In the genomic region with DNA sequence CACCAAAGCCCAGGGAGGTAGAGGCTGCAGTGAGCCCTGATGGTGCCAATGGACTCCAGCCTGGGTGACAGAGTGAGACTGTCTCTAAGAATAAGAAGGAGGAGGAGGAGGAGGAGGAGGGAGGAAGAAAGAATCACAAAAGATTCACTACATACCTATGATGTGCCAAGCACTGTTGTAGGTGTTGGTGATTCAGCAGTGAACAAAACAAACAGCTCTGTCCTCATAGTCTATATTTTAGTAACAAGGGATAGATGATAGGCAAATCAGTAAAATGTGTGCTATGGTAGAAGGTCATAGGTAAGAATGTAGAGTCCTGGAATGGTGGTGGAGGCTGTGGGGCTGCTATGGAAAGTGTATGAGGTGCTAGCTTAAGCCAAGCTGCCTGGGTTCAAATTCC, we compare ENCODE assay signal across 33 cellular contexts. TPM values are rescaled to one million over a fixed set of nuclear protein-coding genes. Genes with fewer than 3 reads are reported as not detected.
"Had no signal": no experiment of that assay in that cellular context is flagged by ENCODE, and none has a peak within 500 bp of the region (broad histone marks: within the 10 kb centered on the region; RNA-seq: fewer than 3 reads in every experiment).

No MANE protein-coding gene starts in this region.

- H3K27ac Mint-ChIP-seq: activated B cell treated with CpG ODN at 0.5 μM for 24 hours; activated CD4-positive, alpha-beta memory T cell treated with anti-CD3 and anti-CD28 coated beads for 36 hours; activated T-helper 1 cell treated with anti-CD3 and anti-CD28 coated beads, Interleukin-12 subunit alpha, Interleukin-12 subunit beta, Interleukin-2, Interleukin-4 antibody, amounts not matched to agents 30 ng/mL and 10 ng/mL and 1 ng/mL, durations not matched to agents 14 hours and 24 hours and 36 hours; IgD-negative memory B cell had no signal

- H3K27me3 ChIP-seq: MG63 had no signal

- H3K27me3 Mint-ChIP-seq: activated B cell treated with CpG ODN at 0.5 μM for 24 hours; activated CD4-positive, alpha-beta memory T cell treated with anti-CD3 and anti-CD28 coated beads for 36 hours; IgD-negative memory B cell had no signal

- H3K4me3 ChIP-seq: MG63, PC-9 had no signal

- ATAC-seq: Right ventricle myocardium inferior, SK-N-SH treated with all-trans-retinoic acid at 6 μM for 48 hours had no signal

- H3K4me1 Mint-ChIP-seq: activated B cell treated with CpG ODN at 0.5 μM for 24 hours had no signal

- H3K9me3 Mint-ChIP-seq: activated B cell treated with CpG ODN at 0.5 μM for 24 hours; activated CD4-positive, alpha-beta memory T cell treated with anti-CD3 and anti-CD28 coated beads for 36 hours; activated T-helper 1 cell treated with anti-CD3 and anti-CD28 coated beads, Interleukin-12 subunit alpha, Interleukin-12 subunit beta, Interleukin-2, Interleukin-4 antibody, amounts not matched to agents 30 ng/mL and 10 ng/mL and 1 ng/mL, durations not matched to agents 14 hours and 24 hours and 36 hours; IgD-negative memory B cell had no signal

- H3K36me3 ChIP-seq: MG63 had no signal

- H3K4me3 Mint-ChIP-seq: activated B cell treated with CpG ODN at 0.5 μM for 24 hours; activated CD4-positive, alpha-beta memory T cell treated with anti-CD3 and anti-CD28 coated beads for 36 hours; activated T-helper 1 cell treated with anti-CD3 and anti-CD28 coated beads, Interleukin-12 subunit alpha, Interleukin-12 subunit beta, Interleukin-2, Interleukin-4 antibody, amounts not matched to agents 30 ng/mL and 10 ng/mL and 1 ng/mL, durations not matched to agents 14 hours and 24 hours and 36 hours; brain; IgD-negative memory B cell had no signal

- H3K36me3 Mint-ChIP-seq: activated CD4-positive, alpha-beta memory T cell treated with anti-CD3 and anti-CD28 coated beads for 36 hours; brain; IgD-negative memory B cell had no signal

- DNase-seq: activated B cell treated with CpG ODN at 0.5 μM for 24 hours; activated CD4-positive, alpha-beta memory T cell treated with anti-CD3 and anti-CD28 coated beads for 36 hours; activated CD4-positive, alpha-beta T cell treated with anti-CD3 and anti-CD28 coated beads, Interleukin-2, amount 50 U/mL, for 1 hour; activated CD8-positive, alpha-beta memory T cell treated with anti-CD3 and anti-CD28 coated beads, Interleukin-2, amount 50 U/mL, for 4 hours; activated effector memory CD4-positive, alpha-beta T cell treated with Interleukin-2 at 50 U/mL for 16 hours; activated naive CD4-positive, alpha-beta T cell treated with anti-CD3 and anti-CD28 coated beads, Interleukin-2, amount 50 U/mL, for 16 hours; anterior cingulate cortex; central memory CD4-positive, alpha-beta T cell; Karpas-422; MG63; NCI-H1048; NCI-H1105 treated with DMSO at 0.1 percent for 48 hours; NCI-H1436; NCI-H1694; NCI-H1930; NCI-H2081 treated with DMSO at 0.1 percent for 48 hours; NCI-H345; NCI-H524 treated with DMSO at 0.1 percent for 48 hours; NCI-H748 treated with DMSO at 0.1 percent for 48 hours; NK-92 treated with Interleukin-12 subunit alpha and Interleukin-12 subunit beta, amount 100 ng/mL, for 24 hours; PC-9; SIG-M5; T-helper 1 cell; T-helper 2 cell; T-helper 9 cell had no signal

- FAIRE-seq: RCC 7860 had no signal

RNA-seq across cellular contexts. Expression of gene ABHD12B, which starts 18.0 kb away (rescaled TPM):
- total RNA-seq: activated B cell treated with CpG ODN at 0.5 μM for 24 hours; activated CD4-positive, alpha-beta memory T cell treated with anti-CD3 and anti-CD28 coated beads for 36 hours; activated T-helper 1 cell treated with anti-CD3 and anti-CD28 coated beads, Interleukin-12 subunit alpha, Interleukin-12 subunit beta, Interleukin-2, Interleukin-4 antibody, amounts not matched to agents 30 ng/mL and 10 ng/mL and 1 ng/mL, durations not matched to agents 14 hours and 24 hours and 36 hours; NCI-H460; PC-9; Right ventricle myocardium inferior; SK-MEL-5 had no signal
